Comparison of ENCODE assay signal across 1 cellular context in the genomic region with DNA sequence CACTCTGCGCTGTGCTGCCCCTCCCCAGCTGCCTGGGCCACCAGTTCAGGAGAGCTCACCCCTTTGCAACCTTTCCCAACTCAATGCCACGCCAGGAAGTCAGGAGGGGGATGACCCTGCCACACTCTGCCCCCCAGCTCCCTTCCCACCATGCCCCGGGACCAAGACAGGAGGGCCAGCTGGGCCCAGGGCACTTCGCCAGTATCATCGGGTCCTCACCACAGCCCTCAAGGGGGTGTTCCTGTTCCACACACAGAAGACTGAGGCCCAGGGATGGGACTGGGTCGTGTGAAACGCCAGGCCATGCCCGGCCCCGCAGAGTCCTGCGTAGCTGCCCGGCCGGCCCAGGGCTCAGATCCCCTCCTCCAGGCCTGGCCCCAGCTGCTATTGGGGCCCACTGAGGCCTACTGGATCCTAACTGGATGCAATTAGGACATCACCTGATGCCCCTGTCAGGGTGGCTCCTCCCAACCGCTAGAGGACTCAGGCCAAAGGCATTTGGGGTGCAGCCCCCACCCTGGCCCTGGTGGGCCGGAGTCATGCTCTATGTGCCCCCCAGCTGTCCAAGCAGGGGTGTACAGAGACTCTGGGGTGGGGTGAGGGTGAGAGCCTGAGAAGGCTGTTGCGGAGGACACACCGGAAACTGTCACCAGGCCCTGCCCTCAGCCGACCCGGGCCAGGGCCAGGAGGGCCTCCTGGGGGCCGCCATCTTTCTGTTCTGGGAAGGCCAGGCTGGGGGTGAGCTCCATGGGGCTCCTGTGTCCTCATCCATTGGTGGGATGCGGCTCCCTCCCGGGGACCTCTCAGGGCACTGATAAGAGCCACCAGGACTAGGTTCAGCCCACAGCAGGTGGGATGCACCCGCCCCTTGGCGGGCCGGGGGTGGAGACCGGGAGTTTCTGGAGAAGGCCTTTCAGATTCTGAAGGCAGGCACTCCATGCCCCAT.
TF ChIP-seq lines count a peak whose summit lies in the region.

No MANE protein-coding gene starts in this region.

TF ChIP-seq in HepG2, 621 proteins besides CTCF, POLR2A, EP300 and RAD21 (continued from another document and continues in another):
- TF ChIP-seq CC2D1A (CRISPR knock-in tag; IDR thresholded peaks at IDR 0.05) (no peak), KLF15 (CRISPR knock-in tag; IDR thresholded peaks at IDR 0.05; ENCODE audit: borderline replicate concordance) (0 out of 2 replicates have a peak, but pooled peaks have one; percentile 36), CREM (IDR thresholded peaks at IDR 0.05) (peak; percentile 64), CREM (CRISPR knock-in tag; IDR thresholded peaks at IDR 0.05) (no peak), ZNF547 (CRISPR knock-in tag; IDR thresholded peaks at IDR 0.05) (no peak), ZNF468 (CRISPR knock-in tag; IDR thresholded peaks at IDR 0.05) (no peak), ZNF878 (CRISPR knock-in tag; IDR thresholded peaks at IDR 0.05) (peak; percentile 59; the same call in 1 of the 2 replicates), HNRNPK (IDR thresholded peaks at IDR 0.05; ENCODE audit: low read depth, low read length, poor library complexity, severe bottlenecking) (no peak), ZNF670 (CRISPR knock-in tag; IDR thresholded peaks at IDR 0.05; ENCODE audit: borderline replicate concordance) (0 out of 2 replicates have a peak, but pooled peaks have one; percentile 1), NR2F6 (IDR thresholded peaks at IDR 0.05) (peak; percentile 8; the same call in 1 of the 2 replicates), NR2F6 (CRISPR knock-in tag; IDR thresholded peaks at IDR 0.05) (peak; percentile 65; the same call in 1 of the 2 replicates), ZNF546 (CRISPR knock-in tag; conservative IDR thresholded peaks at IDR 0.05) (no peak), ZNF674 (CRISPR knock-in tag; IDR thresholded peaks at IDR 0.05; ENCODE audit: low read depth) (no peak), ETV6 (CRISPR knock-in tag; conservative IDR thresholded peaks at IDR 0.05) (no peak), BCL6 (CRISPR knock-in tag; IDR thresholded peaks at IDR 0.05) (peak; percentile 36; the same call in 1 of the 2 replicates), ZNF460 (CRISPR knock-in tag; IDR thresholded peaks at IDR 0.05; ENCODE audit: borderline replicate concordance) (peak; percentile 38; the same call in 1 of the 2 replicates), ZNF501 (CRISPR knock-in tag; IDR thresholded peaks at IDR 0.05) (peak; percentile 84; the same call in 1 of the 2 replicates), ZNF432 (CRISPR knock-in tag; IDR thresholded peaks at IDR 0.05; ENCODE audit: borderline replicate concordance) (no peak), ZNF562 (CRISPR knock-in tag; IDR thresholded peaks at IDR 0.05; ENCODE audit: borderline replicate concordance) (no peak), ZNF367 (CRISPR knock-in tag; IDR thresholded peaks at IDR 0.05; ENCODE audit: borderline replicate concordance) (no peak), CCDC6 (CRISPR knock-in tag; IDR thresholded peaks at IDR 0.05) (no peak; the same call in 1 of the 2 replicates), HMG20A (CRISPR knock-in tag; IDR thresholded peaks at IDR 0.05; ENCODE audit: borderline replicate concordance) (no peak), ZNF879 (CRISPR knock-in tag; IDR thresholded peaks at IDR 0.05) (no peak), KDM5B (CRISPR knock-in tag; IDR thresholded peaks at IDR 0.05; ENCODE audit: borderline replicate concordance) (no peak), ZNF883 (CRISPR knock-in tag; IDR thresholded peaks at IDR 0.05; ENCODE audit: not compliant biosample characterization) (no peak), ZNF326 (CRISPR knock-in tag; IDR thresholded peaks at IDR 0.05; ENCODE audit: borderline replicate concordance) (no peak), ZFP62 (CRISPR knock-in tag; IDR thresholded peaks at IDR 0.05) (no peak), DR1 (CRISPR knock-in tag; IDR thresholded peaks at IDR 0.05) (peak; percentile 31), ZSCAN22 (CRISPR knock-in tag; IDR thresholded peaks at IDR 0.05) (no peak), CEBPG (CRISPR knock-in tag; IDR thresholded peaks at IDR 0.05) (no peak), NFKB2 (CRISPR knock-in tag; IDR thresholded peaks at IDR 0.05; ENCODE audit: borderline replicate concordance) (peak; percentile 84; the same call in 1 of the 2 replicates), GPN1 (CRISPR knock-in tag; IDR thresholded peaks at IDR 0.05; ENCODE audit: borderline replicate concordance) (no peak), ZFP37 (CRISPR knock-in tag; IDR thresholded peaks at IDR 0.05; ENCODE audit: borderline replicate concordance) (no peak), ZNF652 (CRISPR knock-in tag; IDR thresholded peaks at IDR 0.05; ENCODE audit: borderline replicate concordance, low read depth) (no peak), ZNF75D (CRISPR knock-in tag; IDR thresholded peaks at IDR 0.05; ENCODE audit: borderline replicate concordance) (no peak), ZSCAN21 (CRISPR knock-in tag; IDR thresholded peaks at IDR 0.05; ENCODE audit: borderline replicate concordance) (no peak), JUND (CRISPR knock-in tag; IDR thresholded peaks at IDR 0.05) (no peak), ZNF30 (CRISPR knock-in tag; IDR thresholded peaks at IDR 0.05) (no peak), CEBPB (IDR thresholded peaks at IDR 0.05; ENCODE audit: borderline replicate concordance, low read depth, low read length) (no peak), TCF7L2 (IDR thresholded peaks at IDR 0.05; ENCODE audit: low read depth, low read length) (no peak), NRL (CRISPR knock-in tag; IDR thresholded peaks at IDR 0.05; ENCODE audit: borderline replicate concordance) (peak; percentile 57; the same call in 1 of the 2 replicates)
- TF ChIP-seq, protein P1, sequence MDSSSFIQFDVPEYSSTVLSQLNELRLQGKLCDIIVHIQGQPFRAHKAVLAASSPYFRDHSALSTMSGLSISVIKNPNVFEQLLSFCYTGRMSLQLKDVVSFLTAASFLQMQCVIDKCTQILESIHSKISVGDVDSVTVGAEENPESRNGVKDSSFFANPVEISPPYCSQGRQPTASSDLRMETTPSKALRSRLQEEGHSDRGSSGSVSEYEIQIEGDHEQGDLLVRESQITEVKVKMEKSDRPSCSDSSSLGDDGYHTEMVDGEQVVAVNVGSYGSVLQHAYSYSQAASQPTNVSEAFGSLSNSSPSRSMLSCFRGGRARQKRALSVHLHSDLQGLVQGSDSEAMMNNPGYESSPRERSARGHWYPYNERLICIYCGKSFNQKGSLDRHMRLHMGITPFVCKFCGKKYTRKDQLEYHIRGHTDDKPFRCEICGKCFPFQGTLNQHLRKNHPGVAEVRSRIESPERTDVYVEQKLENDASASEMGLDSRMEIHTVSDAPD (CRISPR knock-in tag; IDR thresholded peaks at IDR 0.05), result no peak
- TF ChIP-seq, protein P2, sequence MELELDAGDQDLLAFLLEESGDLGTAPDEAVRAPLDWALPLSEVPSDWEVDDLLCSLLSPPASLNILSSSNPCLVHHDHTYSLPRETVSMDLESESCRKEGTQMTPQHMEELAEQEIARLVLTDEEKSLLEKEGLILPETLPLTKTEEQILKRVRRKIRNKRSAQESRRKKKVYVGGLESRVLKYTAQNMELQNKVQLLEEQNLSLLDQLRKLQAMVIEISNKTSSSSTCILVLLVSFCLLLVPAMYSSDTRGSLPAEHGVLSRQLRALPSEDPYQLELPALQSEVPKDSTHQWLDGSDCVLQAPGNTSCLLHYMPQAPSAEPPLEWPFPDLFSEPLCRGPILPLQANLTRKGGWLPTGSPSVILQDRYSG (CRISPR knock-in tag; IDR thresholded peaks at IDR 0.05), result 0 out of 2 replicates have a peak, but pooled peaks have one; percentile 19
- TF ChIP-seq, protein P3, sequence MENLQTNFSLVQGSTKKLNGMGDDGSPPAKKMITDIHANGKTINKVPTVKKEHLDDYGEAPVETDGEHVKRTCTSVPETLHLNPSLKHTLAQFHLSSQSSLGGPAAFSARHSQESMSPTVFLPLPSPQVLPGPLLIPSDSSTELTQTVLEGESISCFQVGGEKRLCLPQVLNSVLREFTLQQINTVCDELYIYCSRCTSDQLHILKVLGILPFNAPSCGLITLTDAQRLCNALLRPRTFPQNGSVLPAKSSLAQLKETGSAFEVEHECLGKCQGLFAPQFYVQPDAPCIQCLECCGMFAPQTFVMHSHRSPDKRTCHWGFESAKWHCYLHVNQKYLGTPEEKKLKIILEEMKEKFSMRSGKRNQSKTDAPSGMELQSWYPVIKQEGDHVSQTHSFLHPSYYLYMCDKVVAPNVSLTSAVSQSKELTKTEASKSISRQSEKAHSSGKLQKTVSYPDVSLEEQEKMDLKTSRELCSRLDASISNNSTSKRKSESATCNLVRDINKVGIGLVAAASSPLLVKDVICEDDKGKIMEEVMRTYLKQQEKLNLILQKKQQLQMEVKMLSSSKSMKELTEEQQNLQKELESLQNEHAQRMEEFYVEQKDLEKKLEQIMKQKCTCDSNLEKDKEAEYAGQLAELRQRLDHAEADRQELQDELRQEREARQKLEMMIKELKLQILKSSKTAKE (CRISPR knock-in tag; IDR thresholded peaks at IDR 0.05; ENCODE audit: borderline replicate concordance), result no peak
- TF ChIP-seq, protein P4, sequence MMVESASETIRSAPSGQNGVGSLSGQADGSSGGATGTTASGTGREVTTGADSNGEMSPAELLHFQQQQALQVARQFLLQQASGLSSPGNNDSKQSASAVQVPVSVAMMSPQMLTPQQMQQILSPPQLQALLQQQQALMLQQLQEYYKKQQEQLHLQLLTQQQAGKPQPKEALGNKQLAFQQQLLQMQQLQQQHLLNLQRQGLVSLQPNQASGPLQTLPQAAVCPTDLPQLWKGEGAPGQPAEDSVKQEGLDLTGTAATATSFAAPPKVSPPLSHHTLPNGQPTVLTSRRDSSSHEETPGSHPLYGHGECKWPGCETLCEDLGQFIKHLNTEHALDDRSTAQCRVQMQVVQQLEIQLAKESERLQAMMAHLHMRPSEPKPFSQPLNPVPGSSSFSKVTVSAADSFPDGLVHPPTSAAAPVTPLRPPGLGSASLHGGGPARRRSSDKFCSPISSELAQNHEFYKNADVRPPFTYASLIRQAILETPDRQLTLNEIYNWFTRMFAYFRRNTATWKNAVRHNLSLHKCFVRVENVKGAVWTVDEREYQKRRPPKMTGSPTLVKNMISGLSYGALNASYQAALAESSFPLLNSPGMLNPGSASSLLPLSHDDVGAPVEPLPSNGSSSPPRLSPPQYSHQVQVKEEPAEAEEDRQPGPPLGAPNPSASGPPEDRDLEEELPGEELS (CRISPR knock-in tag; IDR thresholded peaks at IDR 0.05), result no peak; the same call in 1 of the 2 replicates
- TF ChIP-seq, protein P5, sequence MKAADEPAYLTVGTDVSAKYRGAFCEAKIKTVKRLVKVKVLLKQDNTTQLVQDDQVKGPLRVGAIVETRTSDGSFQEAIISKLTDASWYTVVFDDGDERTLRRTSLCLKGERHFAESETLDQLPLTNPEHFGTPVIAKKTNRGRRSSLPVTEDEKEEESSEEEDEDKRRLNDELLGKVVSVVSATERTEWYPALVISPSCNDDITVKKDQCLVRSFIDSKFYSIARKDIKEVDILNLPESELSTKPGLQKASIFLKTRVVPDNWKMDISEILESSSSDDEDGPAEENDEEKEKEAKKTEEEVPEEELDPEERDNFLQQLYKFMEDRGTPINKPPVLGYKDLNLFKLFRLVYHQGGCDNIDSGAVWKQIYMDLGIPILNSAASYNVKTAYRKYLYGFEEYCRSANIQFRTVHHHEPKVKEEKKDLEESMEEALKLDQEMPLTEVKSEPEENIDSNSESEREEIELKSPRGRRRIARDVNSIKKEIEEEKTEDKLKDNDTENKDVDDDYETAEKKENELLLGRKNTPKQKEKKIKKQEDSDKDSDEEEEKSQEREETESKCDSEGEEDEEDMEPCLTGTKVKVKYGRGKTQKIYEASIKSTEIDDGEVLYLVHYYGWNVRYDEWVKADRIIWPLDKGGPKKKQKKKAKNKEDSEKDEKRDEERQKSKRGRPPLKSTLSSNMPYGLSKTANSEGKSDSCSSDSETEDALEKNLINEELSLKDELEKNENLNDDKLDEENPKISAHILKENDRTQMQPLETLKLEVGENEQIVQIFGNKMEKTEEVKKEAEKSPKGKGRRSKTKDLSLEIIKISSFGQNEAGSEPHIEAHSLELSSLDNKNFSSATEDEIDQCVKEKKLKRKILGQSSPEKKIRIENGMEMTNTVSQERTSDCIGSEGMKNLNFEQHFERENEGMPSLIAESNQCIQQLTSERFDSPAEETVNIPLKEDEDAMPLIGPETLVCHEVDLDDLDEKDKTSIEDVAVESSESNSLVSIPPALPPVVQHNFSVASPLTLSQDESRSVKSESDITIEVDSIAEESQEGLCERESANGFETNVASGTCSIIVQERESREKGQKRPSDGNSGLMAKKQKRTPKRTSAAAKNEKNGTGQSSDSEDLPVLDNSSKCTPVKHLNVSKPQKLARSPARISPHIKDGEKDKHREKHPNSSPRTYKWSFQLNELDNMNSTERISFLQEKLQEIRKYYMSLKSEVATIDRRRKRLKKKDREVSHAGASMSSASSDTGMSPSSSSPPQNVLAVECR (CRISPR knock-in tag; IDR thresholded peaks at IDR 0.05; ENCODE audit: borderline replicate concordance), result peak; percentile 44; the same call in 1 of the 2 replicates
- TF ChIP-seq, protein P6, sequence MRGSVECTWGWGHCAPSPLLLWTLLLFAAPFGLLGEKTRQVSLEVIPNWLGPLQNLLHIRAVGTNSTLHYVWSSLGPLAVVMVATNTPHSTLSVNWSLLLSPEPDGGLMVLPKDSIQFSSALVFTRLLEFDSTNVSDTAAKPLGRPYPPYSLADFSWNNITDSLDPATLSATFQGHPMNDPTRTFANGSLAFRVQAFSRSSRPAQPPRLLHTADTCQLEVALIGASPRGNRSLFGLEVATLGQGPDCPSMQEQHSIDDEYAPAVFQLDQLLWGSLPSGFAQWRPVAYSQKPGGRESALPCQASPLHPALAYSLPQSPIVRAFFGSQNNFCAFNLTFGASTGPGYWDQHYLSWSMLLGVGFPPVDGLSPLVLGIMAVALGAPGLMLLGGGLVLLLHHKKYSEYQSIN (CRISPR knock-in tag; IDR thresholded peaks at IDR 0.05; ENCODE audit: borderline replicate concordance), result no peak
- TF ChIP-seq, protein P7, sequence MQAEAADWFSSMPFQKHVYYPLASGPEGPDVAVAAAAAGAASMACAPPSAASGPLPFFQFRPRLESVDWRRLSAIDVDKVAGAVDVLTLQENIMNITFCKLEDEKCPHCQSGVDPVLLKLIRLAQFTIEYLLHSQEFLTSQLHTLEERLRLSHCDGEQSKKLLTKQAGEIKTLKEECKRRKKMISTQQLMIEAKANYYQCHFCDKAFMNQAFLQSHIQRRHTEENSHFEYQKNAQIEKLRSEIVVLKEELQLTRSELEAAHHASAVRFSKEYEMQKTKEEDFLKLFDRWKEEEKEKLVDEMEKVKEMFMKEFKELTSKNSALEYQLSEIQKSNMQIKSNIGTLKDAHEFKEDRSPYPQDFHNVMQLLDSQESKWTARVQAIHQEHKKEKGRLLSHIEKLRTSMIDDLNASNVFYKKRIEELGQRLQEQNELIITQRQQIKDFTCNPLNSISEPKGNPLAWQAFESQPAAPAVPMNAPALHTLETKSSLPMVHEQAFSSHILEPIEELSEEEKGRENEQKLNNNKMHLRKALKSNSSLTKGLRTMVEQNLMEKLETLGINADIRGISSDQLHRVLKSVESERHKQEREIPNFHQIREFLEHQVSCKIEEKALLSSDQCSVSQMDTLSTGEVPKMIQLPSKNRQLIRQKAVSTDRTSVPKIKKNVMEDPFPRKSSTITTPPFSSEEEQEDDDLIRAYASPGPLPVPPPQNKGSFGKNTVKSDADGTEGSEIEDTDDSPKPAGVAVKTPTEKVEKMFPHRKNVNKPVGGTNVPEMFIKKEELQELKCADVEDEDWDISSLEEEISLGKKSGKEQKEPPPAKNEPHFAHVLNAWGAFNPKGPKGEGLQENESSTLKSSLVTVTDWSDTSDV (CRISPR knock-in tag; IDR thresholded peaks at IDR 0.05), result no peak
